Comparison of ENCODE assay signal across 1 cellular context in genomic region chr6:47457370-47457769, GRCh38.
TF ChIP-seq lines count a peak whose summit lies in the region.

No MANE protein-coding gene starts in this region.

TF ChIP-seq in GM23338, 12 proteins besides CTCF, POLR2A, EP300 and RAD21 (continued from another document):
- no peak for TF ChIP-seq ZNF462 (CRISPR knock-in tag; IDR thresholded peaks at IDR 0.05)
- no peak for TF ChIP-seq POLR2AphosphoS5 (IDR thresholded peaks at IDR 0.05; ENCODE audit: low read depth)
- no peak for TF ChIP-seq ZNF331 (CRISPR knock-in tag; IDR thresholded peaks at IDR 0.05; ENCODE audit: low read depth)
- no peak for TF ChIP-seq CREB1 (CRISPR knock-in tag; IDR thresholded peaks at IDR 0.05; ENCODE audit: low read depth)
- no peak for TF ChIP-seq JUNB (IDR thresholded peaks at IDR 0.05; ENCODE audit: unreplicated experiment)
- TF ChIP-seq NANOG (IDR thresholded peaks at IDR 0.05; ENCODE audit: borderline replicate concordance), result no peak
- no peak for TF ChIP-seq REST (IDR thresholded peaks at IDR 0.05; ENCODE audit: unreplicated experiment)
- TF ChIP-seq EZH2phosphoT487 (IDR thresholded peaks at IDR 0.05; ENCODE audit: unreplicated experiment), result no peak
- no peak for TF ChIP-seq STAT1 (IDR thresholded peaks at IDR 0.05; ENCODE audit: unreplicated experiment)
- TF ChIP-seq ZNF114 (CRISPR knock-in tag; IDR thresholded peaks at IDR 0.05), result no peak
- TF ChIP-seq, protein P1, sequence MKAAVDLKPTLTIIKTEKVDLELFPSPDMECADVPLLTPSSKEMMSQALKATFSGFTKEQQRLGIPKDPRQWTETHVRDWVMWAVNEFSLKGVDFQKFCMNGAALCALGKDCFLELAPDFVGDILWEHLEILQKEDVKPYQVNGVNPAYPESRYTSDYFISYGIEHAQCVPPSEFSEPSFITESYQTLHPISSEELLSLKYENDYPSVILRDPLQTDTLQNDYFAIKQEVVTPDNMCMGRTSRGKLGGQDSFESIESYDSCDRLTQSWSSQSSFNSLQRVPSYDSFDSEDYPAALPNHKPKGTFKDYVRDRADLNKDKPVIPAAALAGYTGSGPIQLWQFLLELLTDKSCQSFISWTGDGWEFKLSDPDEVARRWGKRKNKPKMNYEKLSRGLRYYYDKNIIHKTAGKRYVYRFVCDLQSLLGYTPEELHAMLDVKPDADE (IDR thresholded peaks at IDR 0.05), result no peak
